Comparison of ENCODE assay signal across 8 cellular contexts in the genomic region with DNA sequence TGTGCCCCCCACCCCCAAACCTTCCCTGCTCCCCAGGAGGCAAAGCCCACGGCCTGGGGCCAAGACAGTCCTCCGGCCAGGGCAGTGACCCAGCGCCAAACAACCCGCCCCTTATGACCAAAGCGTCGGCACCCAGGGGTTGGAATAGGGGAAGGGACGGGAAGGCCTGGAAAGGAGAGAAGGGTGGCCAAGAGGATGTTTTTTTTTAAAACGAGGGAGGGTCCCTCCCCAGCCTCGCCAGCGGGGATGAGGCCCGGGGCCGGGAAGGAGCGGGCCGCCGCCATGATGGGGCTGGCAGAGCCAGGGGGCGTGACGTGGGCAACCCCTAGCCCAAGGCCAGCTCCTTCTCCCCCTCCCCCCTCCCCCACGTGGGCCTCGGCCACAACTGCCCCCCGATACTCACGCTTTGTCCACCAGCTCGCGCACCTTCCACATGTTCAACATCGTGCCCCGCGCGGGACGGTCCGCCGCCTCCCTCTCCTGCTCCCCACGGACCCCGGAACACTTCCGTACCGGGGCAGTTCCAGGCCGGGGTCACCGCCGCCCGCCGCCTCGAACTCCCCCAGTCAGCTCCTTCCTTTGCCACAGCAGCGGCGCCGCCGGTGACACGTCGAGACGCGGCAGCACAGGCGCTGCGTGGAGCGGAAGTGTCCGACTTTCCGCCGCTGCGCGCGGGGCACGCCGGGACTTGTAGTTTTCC. TPM values are rescaled to one million over a fixed set of nuclear protein-coding genes. Genes with fewer than 3 reads are reported as not detected.
A peak's percentile ranks its signal among the peaks of the same experiment; 100 is the strongest.
DNase-seq lines count a peak whose midpoint lies in the region; ATAC-seq and TF ChIP-seq lines count a peak whose summit lies in the region.

A gene (minus strand): TSS at position 619 of the 700 bp plus-strand sequence. CDS start 175 bp downstream, at position 444.

- H3K27me3 Mint-ChIP-seq in endothelial cell (ENCODE audit: unreplicated experiment) = peaks cover 8% of the 10 kb centered on the region
- H3K27me3 Mint-ChIP-seq in mesothelial cell of epicardium (ENCODE audit: low read depth) = no peaks in the 10 kb centered on the region

- TF ChIP-seq CTCF in OCI-LY7 (conservative IDR thresholded peaks at IDR 0.05; ENCODE audit: low read length) = no peak
- no peak for TF ChIP-seq CTCF in endothelial cell (IDR thresholded peaks at IDR 0.05; ENCODE audit: unreplicated experiment)
- no peak for TF ChIP-seq CTCF in mesothelial cell of epicardium (IDR thresholded peaks at IDR 0.05; ENCODE audit: unreplicated experiment)

- peaks cover 25% of the 10 kb centered on the region; the same call in 1 of the 2 replicates for H4K20me1 ChIP-seq in OCI-LY7 (ENCODE audit: insufficient read depth, low read length)

- H3K4me2 ChIP-seq in OCI-LY7 (ENCODE audit: low read length) = peak within 1 kb of the TSS; percentile 85

- H3K9me3 ChIP-seq in HUES6 (ENCODE audit: control insufficient read depth, insufficient read depth, low read depth, low read length) (no peaks in the 10 kb centered on the region), OCI-LY7 (ENCODE audit: low read length) (no peaks in the 10 kb centered on the region)

- BruUV-seq in OCI-LY7 (replicated peaks; lab: Mats Ljungman, UMichigan) = no TSS peak

- POLR2A ChIA-PET in OCI-LY7 (lab: Charles Lee) = interaction anchor here (0.6 to 4.9 kb wide), 8 partner anchors 13 to 374 kb away, joined by 3 to 34 read pairs (median 6); no protein-coding TSS in a partner anchor

- H3K9ac ChIP-seq in HUES6 (ENCODE audit: low read length) = peak within 1 kb of the TSS; percentile 89

- H3K36me3 Mint-ChIP-seq in endothelial cell (ENCODE audit: low read depth, unreplicated experiment) = peaks cover 10% of the 10 kb centered on the region
- no peaks in the 10 kb centered on the region for H3K36me3 Mint-ChIP-seq in mesothelial cell of epicardium

- CTCF ChIA-PET in OCI-LY7 (lab: Charles Lee; ENCODE audit: unreplicated experiment) = interaction anchor here (0.7 to 1.0 kb wide), 3 partner anchors 28 to 38 kb away, joined by 3 to 4 read pairs (median 4); no protein-coding TSS in a partner anchor

- peak within 1 kb of the TSS; percentile 98 for H3K27ac Mint-ChIP-seq in endothelial cell (ENCODE audit: unreplicated experiment)
- H3K27ac Mint-ChIP-seq in mesothelial cell of epicardium = peak within 1 kb of the TSS; percentile 97

- H3K27me3 ChIP-seq in HUES6 (ENCODE audit: control insufficient read depth, insufficient read depth, low read length) = no peaks in the 10 kb centered on the region

- no peaks in the 10 kb centered on the region for H3K9me2 ChIP-seq in OCI-LY7 (ENCODE audit: insufficient read depth, low read length)

- H3K4me3 Mint-ChIP-seq in endothelial cell (ENCODE audit: unreplicated experiment) (peak within 1 kb of the TSS; percentile 96), mesothelial cell of epicardium (peak within 1 kb of the TSS; percentile 97)

- peak; percentile 46 for ATAC-seq in GM21367 (IDR thresholded peaks at IDR 0.05; ENCODE audit: unreplicated experiment)

- H3K9me3 Mint-ChIP-seq in endothelial cell (ENCODE audit: unreplicated experiment) (no peaks in the 10 kb centered on the region), mesothelial cell of epicardium (no peaks in the 10 kb centered on the region)

- peaks cover 52% of the 10 kb centered on the region for H3K79me2 ChIP-seq in OCI-LY7 (ENCODE audit: insufficient read depth, low read depth, low read length)

- H2AFZ ChIP-seq in OCI-LY7 (ENCODE audit: low read length) = peak within 1 kb of the TSS; percentile 51; the same call in 1 of the 2 replicates

- H3K36me3 ChIP-seq in HUES6 (ENCODE audit: control insufficient read depth, insufficient read depth, low read length) (no peaks in the 10 kb centered on the region), OCI-LY7 (ENCODE audit: insufficient read depth, low read length) (peaks cover 40% of the 10 kb centered on the region)

- peaks cover 18% of the 10 kb centered on the region for H3K4me1 ChIP-seq in HUES6 (ENCODE audit: control insufficient read depth, insufficient read depth, low read length)
- H3K4me1 ChIP-seq in OCI-LY7 (ENCODE audit: insufficient read depth, low read length, poor library complexity, severe bottlenecking) = peaks cover 81% of the 10 kb centered on the region

- H3K27ac ChIP-seq in HUES6 (ENCODE audit: low read depth, low read length) (peak within 1 kb of the TSS; percentile 91), OCI-LY7 (ENCODE audit: low read depth, low read length, poor library complexity, severe bottlenecking) (peak within 1 kb of the TSS; percentile 97)

- H3K4me1 Mint-ChIP-seq in endothelial cell (ENCODE audit: unreplicated experiment) (peaks cover 36% of the 10 kb centered on the region), mesothelial cell of epicardium (peaks cover 53% of the 10 kb centered on the region)

- DNase-seq in COLO829 (ENCODE audit: low spot score) (peak; percentile 68), OCI-LY7 (ENCODE audit: low spot score) (peak; percentile 94), activated T-cell treated with anti-CD3 and anti-CD28 coated beads for 1 hour (ENCODE audit: low read depth) (peak; percentile 87), endothelial cell (ENCODE audit: low spot score) (peak; percentile 89), mesothelial cell of epicardium (ENCODE audit: low spot score in 2 of 2, unreplicated experiment in 2 of 2) (peak; percentile 70 to 88)
- DNase-seq in stimulated activated CD8-positive, alpha-beta memory T cell treated with anti-CD3 and anti-CD28 coated beads, Interleukin-15, amount 100 ng/mL, for 48 hours (ENCODE audit: low read depth in 2 of 2) = peak; percentile 82

- H3K4me3 ChIP-seq in HUES6 (ENCODE audit: low read depth, low read length) = peak within 1 kb of the TSS; percentile 85
- peak within 1 kb of the TSS; percentile 96 for H3K4me3 ChIP-seq in OCI-LY7 (ENCODE audit: low read depth, low read length, poor library complexity, severe bottlenecking)

- intact Hi-C loops in OCI-LY7 (cut with micrococcal nuclease; ENCODE audit: unreplicated experiment) = no loop called here

RNA-seq across cellular contexts. Expression of the gene that starts here (rescaled TPM):
- total RNA-seq in OCI-LY7 (2014; rRNA removed; shearing (Covaris generic)) = 86.1 and 107 TPM in 2 replicates
- 120 and 135 TPM in 2 replicates for total RNA-seq in OCI-LY7 (2022)
- 72.9 TPM for total RNA-seq in endothelial cell (ENCODE audit: unreplicated experiment)
- 74.8 to 85.2 TPM (median 77.7 TPM) in 3 replicates for total RNA-seq in mesothelial cell of epicardium

Comparison
In these comparisons a context has a peak if more than half of its experiments do, and no peak if none do; other contexts are left out.
1. Peak in every context shown above with its lines: DNase-seq, ATAC-seq, H3K4me3 ChIP-seq and H3K27ac ChIP-seq.